ENCODE assay signal across 1 cellular context in the genomic region with DNA sequence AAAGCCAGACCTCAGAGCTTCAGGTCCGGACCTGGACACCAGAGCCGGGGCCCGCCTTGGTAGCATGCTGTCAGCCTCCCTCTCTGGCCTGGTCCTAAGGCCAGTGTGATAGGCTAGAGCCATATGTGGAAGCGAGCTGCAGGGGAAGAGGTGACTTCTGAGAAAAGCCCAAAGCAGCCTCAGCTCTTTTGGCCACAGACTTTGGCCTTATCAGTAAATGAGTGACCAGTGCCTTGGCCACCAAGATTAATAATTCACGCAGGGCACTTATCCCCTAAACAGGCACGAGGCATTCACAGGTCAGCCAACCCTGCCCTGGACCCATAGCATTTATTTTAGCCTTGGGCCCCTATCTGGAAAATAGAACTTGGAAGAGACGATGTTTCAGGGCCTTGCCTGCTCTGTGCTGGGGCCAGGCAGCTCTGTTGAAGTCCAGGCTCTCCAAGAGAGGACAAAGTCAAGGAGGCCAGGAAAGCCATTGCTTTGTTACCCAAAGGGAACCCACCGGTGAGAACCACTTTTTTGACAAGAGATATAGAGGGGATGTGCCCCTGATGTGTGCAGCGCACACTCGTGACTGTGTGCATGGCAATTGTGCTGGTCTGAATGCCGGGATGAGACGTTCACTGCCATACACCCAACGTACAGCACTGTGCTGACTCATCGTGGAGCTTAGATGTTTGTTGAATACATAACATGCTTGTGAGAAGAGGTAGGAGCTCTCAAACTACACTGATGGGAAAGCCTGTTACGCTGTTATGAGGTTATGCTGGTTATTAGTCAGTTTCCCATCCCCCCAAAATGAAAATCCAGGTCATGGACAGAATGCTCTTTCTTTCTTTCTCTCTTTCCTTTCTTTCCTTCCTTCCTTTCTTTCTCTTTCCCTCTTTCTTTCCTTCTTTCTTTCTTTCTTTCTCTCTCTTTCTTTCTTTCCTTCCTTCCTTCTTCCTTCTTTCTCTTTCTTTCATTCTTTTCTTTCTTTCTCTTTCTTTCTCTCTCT.
A peak's percentile ranks its signal among the peaks of the same experiment; 100 is the strongest.
TF ChIP-seq lines count a peak whose summit lies in the region.

No MANE protein-coding gene starts in this region.

TF ChIP-seq in HEK293, 187 proteins besides CTCF, POLR2A, EP300 and RAD21 (continued from another document):
- TF ChIP-seq, protein P1, sequence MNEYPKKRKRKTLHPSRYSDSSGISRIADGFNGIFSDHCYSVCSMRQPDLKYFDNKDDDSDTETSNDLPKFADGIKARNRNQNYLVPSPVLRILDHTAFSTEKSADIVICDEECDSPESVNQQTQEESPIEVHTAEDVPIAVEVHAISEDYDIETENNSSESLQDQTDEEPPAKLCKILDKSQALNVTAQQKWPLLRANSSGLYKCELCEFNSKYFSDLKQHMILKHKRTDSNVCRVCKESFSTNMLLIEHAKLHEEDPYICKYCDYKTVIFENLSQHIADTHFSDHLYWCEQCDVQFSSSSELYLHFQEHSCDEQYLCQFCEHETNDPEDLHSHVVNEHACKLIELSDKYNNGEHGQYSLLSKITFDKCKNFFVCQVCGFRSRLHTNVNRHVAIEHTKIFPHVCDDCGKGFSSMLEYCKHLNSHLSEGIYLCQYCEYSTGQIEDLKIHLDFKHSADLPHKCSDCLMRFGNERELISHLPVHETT (tag by site-specific recombination; IDR thresholded peaks at IDR 0.05) = peak; percentile 38; the same call in 1 of the 2 replicates
- TF ChIP-seq WT1 (tag by site-specific recombination; IDR thresholded peaks at IDR 0.05) (0 out of 2 replicates have a peak, but pooled peaks have one; percentile 16), ZSCAN23 (tag by site-specific recombination; IDR thresholded peaks at IDR 0.05) (no peak), ZNF274 (IDR thresholded peaks at IDR 0.05; ENCODE audit: low read length) (no peak), ZNF274 (tag by site-specific recombination; IDR thresholded peaks at IDR 0.05; ENCODE audit: borderline replicate concordance) (no peak), ZNF624 (tag by site-specific recombination; IDR thresholded peaks at IDR 0.05) (peak; percentile 59; the same call in 1 of the 2 replicates), ZEB2 (tag by site-specific recombination; IDR thresholded peaks at IDR 0.05) (0 out of 2 replicates have a peak, but pooled peaks have one; percentile 29), ZNF768 (tag by site-specific recombination; IDR thresholded peaks at IDR 0.05) (no peak), ZNF169 (tag by site-specific recombination; IDR thresholded peaks at IDR 0.05) (no peak), ZNF16 (tag by site-specific recombination; IDR thresholded peaks at IDR 0.05; ENCODE audit: low read depth) (no peak), ZIC2 (tag by site-specific recombination; IDR thresholded peaks at IDR 0.05) (no peak), ZNF2 (tag by site-specific recombination; IDR thresholded peaks at IDR 0.05) (0 out of 2 replicates have a peak, but pooled peaks have one; percentile 50), RBAK (tag by site-specific recombination; IDR thresholded peaks at IDR 0.05) (peak; percentile 28; the same call in 1 of the 2 replicates), BCL11A (tag by site-specific recombination; IDR thresholded peaks at IDR 0.05; ENCODE audit: low read depth) (no peak), PRDM1 (tag by site-specific recombination; IDR thresholded peaks at IDR 0.05) (peak; percentile 97), ZNF266 (tag by site-specific recombination; IDR thresholded peaks at IDR 0.05; ENCODE audit: low read depth) (no peak), ZBTB8A (tag by site-specific recombination; IDR thresholded peaks at IDR 0.05) (peak; percentile 12; the same call in 1 of the 2 replicates), ZNF19 (tag by site-specific recombination; IDR thresholded peaks at IDR 0.05; ENCODE audit: low read depth) (no peak), ZNF23 (tag by site-specific recombination; IDR thresholded peaks at IDR 0.05; ENCODE audit: borderline replicate concordance) (no peak), ZNF324 (tag by site-specific recombination; IDR thresholded peaks at IDR 0.05) (no peak), YY2 (tag by site-specific recombination; IDR thresholded peaks at IDR 0.05) (0 out of 2 replicates have a peak, but pooled peaks have one; percentile 12)
- TF ChIP-seq, protein P2, sequence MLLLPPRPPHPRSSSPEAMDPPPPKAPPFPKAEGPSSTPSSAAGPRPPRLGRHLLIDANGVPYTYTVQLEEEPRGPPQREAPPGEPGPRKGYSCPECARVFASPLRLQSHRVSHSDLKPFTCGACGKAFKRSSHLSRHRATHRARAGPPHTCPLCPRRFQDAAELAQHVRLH (tag by site-specific recombination; IDR thresholded peaks at IDR 0.05) = no peak
- TF ChIP-seq, protein P3, sequence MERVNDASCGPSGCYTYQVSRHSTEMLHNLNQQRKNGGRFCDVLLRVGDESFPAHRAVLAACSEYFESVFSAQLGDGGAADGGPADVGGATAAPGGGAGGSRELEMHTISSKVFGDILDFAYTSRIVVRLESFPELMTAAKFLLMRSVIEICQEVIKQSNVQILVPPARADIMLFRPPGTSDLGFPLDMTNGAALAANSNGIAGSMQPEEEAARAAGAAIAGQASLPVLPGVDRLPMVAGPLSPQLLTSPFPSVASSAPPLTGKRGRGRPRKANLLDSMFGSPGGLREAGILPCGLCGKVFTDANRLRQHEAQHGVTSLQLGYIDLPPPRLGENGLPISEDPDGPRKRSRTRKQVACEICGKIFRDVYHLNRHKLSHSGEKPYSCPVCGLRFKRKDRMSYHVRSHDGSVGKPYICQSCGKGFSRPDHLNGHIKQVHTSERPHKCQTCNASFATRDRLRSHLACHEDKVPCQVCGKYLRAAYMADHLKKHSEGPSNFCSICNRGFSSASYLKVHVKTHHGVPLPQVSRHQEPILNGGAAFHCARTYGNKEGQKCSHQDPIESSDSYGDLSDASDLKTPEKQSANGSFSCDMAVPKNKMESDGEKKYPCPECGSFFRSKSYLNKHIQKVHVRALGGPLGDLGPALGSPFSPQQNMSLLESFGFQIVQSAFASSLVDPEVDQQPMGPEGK (tag by site-specific recombination; IDR thresholded peaks at IDR 0.05) = 0 out of 2 replicates have a peak, but pooled peaks have one; percentile 13
- TF ChIP-seq, protein P4, sequence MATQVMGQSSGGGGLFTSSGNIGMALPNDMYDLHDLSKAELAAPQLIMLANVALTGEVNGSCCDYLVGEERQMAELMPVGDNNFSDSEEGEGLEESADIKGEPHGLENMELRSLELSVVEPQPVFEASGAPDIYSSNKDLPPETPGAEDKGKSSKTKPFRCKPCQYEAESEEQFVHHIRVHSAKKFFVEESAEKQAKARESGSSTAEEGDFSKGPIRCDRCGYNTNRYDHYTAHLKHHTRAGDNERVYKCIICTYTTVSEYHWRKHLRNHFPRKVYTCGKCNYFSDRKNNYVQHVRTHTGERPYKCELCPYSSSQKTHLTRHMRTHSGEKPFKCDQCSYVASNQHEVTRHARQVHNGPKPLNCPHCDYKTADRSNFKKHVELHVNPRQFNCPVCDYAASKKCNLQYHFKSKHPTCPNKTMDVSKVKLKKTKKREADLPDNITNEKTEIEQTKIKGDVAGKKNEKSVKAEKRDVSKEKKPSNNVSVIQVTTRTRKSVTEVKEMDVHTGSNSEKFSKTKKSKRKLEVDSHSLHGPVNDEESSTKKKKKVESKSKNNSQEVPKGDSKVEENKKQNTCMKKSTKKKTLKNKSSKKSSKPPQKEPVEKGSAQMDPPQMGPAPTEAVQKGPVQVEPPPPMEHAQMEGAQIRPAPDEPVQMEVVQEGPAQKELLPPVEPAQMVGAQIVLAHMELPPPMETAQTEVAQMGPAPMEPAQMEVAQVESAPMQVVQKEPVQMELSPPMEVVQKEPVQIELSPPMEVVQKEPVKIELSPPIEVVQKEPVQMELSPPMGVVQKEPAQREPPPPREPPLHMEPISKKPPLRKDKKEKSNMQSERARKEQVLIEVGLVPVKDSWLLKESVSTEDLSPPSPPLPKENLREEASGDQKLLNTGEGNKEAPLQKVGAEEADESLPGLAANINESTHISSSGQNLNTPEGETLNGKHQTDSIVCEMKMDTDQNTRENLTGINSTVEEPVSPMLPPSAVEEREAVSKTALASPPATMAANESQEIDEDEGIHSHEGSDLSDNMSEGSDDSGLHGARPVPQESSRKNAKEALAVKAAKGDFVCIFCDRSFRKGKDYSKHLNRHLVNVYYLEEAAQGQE (tag by site-specific recombination; IDR thresholded peaks at IDR 0.05) = no peak
- TF ChIP-seq, protein P5, sequence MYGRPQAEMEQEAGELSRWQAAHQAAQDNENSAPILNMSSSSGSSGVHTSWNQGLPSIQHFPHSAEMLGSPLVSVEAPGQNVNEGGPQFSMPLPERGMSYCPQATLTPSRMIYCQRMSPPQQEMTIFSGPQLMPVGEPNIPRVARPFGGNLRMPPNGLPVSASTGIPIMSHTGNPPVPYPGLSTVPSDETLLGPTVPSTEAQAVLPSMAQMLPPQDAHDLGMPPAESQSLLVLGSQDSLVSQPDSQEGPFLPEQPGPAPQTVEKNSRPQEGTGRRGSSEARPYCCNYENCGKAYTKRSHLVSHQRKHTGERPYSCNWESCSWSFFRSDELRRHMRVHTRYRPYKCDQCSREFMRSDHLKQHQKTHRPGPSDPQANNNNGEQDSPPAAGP (tag by site-specific recombination; IDR thresholded peaks at IDR 0.05) = no peak
- TF ChIP-seq, protein P6, sequence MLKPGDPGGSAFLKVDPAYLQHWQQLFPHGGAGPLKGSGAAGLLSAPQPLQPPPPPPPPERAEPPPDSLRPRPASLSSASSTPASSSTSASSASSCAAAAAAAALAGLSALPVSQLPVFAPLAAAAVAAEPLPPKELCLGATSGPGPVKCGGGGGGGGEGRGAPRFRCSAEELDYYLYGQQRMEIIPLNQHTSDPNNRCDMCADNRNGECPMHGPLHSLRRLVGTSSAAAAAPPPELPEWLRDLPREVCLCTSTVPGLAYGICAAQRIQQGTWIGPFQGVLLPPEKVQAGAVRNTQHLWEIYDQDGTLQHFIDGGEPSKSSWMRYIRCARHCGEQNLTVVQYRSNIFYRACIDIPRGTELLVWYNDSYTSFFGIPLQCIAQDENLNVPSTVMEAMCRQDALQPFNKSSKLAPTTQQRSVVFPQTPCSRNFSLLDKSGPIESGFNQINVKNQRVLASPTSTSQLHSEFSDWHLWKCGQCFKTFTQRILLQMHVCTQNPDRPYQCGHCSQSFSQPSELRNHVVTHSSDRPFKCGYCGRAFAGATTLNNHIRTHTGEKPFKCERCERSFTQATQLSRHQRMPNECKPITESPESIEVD (tag by site-specific recombination; IDR thresholded peaks at IDR 0.05) = no peak
- TF ChIP-seq, protein P7, sequence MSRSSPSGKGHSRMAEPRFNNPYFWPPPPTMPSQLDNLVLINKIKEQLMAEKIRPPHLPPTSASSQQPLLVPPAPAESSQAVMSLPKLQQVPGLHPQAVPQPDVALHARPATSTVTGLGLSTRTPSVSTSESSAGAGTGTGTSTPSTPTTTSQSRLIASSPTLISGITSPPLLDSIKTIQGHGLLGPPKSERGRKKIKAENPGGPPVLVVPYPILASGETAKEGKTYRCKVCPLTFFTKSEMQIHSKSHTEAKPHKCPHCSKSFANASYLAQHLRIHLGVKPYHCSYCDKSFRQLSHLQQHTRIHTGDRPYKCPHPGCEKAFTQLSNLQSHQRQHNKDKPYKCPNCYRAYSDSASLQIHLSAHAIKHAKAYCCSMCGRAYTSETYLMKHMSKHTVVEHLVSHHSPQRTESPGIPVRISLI (tag by site-specific recombination; IDR thresholded peaks at IDR 0.05) = peak; percentile 89
- TF ChIP-seq, protein P8, sequence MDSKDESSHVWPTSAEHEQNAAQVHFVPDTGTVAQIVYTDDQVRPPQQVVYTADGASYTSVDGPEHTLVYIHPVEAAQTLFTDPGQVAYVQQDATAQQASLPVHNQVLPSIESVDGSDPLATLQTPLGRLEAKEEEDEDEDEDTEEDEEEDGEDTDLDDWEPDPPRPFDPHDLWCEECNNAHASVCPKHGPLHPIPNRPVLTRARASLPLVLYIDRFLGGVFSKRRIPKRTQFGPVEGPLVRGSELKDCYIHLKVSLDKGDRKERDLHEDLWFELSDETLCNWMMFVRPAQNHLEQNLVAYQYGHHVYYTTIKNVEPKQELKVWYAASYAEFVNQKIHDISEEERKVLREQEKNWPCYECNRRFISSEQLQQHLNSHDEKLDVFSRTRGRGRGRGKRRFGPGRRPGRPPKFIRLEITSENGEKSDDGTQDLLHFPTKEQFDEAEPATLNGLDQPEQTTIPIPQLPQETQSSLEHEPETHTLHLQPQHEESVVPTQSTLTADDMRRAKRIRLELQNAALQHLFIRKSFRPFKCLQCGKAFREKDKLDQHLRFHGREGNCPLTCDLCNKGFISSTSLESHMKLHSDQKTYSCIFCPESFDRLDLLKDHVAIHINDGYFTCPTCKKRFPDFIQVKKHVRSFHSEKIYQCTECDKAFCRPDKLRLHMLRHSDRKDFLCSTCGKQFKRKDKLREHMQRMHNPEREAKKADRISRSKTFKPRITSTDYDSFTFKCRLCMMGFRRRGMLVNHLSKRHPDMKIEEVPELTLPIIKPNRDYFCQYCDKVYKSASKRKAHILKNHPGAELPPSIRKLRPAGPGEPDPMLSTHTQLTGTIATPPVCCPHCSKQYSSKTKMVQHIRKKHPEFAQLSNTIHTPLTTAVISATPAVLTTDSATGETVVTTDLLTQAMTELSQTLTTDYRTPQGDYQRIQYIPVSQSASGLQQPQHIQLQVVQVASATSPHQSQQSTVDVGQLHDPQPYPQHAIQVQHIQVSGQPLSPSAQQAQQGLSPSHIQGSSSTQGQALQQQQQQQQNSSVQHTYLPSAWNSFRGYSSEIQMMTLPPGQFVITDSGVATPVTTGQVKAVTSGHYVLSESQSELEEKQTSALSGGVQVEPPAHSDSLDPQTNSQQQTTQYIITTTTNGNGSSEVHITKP (tag by site-specific recombination; IDR thresholded peaks at IDR 0.05) = 0 out of 2 replicates have a peak, but pooled peaks have one; percentile 20
